In the genomic region with DNA sequence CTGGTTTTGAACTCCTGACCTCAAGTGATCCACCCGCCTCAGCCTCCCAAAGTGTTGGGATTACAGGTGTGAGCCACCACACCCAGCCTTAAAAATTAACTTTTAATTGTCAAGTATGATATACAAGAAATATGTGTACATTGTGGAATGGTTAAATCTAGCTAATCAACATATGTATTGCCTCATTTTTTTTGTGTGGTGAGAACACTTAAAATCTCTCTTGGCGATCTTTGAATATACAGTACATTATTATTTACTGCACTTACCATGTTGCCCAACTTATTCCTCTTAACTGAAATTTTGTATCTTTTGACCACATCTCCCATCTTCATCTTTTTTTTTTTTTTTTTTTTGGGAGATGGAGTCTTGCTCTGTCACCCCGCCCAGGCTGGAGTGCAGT, we compare ENCODE assay signal across 1 cellular context.
TF ChIP-seq lines count a peak whose summit lies in the region.

No MANE protein-coding gene starts in this region.

TF ChIP-seq in GM23338, 12 proteins besides CTCF, POLR2A, EP300 and RAD21 (continued from another document):
- TF ChIP-seq, protein P1, sequence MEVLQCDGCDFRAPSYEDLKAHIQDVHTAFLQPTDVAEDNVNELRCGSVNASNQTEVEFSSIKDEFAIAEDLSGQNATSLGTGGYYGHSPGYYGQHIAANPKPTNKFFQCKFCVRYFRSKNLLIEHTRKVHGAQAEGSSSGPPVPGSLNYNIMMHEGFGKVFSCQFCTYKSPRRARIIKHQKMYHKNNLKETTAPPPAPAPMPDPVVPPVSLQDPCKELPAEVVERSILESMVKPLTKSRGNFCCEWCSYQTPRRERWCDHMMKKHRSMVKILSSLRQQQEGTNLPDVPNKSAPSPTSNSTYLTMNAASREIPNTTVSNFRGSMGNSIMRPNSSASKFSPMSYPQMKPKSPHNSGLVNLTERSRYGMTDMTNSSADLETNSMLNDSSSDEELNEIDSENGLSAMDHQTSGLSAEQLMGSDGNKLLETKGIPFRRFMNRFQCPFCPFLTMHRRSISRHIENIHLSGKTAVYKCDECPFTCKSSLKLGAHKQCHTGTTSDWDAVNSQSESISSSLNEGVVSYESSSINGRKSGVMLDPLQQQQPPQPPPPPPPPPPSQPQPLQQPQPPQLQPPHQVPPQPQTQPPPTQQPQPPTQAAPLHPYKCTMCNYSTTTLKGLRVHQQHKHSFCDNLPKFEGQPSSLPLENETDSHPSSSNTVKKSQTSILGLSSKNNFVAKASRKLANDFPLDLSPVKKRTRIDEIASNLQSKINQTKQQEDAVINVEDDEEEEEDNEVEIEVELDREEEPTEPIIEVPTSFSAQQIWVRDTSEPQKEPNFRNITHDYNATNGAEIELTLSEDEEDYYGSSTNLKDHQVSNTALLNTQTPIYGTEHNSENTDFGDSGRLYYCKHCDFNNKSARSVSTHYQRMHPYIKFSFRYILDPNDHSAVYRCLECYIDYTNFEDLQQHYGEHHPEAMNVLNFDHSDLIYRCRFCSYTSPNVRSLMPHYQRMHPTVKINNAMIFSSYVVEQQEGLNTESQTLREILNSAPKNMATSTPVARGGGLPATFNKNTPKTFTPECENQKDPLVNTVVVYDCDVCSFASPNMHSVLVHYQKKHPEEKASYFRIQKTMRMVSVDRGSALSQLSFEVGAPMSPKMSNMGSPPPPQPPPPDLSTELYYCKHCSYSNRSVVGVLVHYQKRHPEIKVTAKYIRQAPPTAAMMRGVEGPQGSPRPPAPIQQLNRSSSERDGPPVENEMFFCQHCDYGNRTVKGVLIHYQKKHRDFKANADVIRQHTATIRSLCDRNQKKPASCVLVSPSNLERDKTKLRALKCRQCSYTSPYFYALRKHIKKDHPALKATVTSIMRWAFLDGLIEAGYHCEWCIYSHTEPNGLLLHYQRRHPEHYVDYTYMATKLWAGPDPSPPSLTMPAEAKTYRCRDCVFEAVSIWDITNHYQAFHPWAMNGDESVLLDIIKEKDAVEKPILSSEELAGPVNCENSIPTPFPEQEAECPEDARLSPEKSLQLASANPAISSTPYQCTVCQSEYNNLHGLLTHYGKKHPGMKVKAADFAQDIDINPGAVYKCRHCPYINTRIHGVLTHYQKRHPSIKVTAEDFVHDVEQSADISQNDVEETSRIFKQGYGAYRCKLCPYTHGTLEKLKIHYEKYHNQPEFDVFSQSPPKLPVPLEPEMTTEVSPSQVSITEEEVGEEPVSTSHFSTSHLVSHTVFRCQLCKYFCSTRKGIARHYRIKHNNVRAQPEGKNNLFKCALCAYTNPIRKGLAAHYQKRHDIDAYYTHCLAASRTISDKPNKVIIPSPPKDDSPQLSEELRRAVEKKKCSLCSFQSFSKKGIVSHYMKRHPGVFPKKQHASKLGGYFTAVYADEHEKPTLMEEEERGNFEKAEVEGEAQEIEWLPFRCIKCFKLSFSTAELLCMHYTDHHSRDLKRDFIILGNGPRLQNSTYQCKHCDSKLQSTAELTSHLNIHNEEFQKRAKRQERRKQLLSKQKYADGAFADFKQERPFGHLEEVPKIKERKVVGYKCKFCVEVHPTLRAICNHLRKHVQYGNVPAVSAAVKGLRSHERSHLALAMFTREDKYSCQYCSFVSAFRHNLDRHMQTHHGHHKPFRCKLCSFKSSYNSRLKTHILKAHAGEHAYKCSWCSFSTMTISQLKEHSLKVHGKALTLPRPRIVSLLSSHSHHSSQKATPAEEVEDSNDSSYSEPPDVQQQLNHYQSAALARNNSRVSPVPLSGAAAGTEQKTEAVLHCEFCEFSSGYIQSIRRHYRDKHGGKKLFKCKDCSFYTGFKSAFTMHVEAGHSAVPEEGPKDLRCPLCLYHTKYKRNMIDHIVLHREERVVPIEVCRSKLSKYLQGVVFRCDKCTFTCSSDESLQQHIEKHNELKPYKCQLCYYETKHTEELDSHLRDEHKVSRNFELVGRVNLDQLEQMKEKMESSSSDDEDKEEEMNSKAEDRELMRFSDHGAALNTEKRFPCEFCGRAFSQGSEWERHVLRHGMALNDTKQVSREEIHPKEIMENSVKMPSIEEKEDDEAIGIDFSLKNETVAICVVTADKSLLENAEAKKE (CRISPR knock-in tag; IDR thresholded peaks at IDR 0.05), result no peak
- TF ChIP-seq, protein P2, sequence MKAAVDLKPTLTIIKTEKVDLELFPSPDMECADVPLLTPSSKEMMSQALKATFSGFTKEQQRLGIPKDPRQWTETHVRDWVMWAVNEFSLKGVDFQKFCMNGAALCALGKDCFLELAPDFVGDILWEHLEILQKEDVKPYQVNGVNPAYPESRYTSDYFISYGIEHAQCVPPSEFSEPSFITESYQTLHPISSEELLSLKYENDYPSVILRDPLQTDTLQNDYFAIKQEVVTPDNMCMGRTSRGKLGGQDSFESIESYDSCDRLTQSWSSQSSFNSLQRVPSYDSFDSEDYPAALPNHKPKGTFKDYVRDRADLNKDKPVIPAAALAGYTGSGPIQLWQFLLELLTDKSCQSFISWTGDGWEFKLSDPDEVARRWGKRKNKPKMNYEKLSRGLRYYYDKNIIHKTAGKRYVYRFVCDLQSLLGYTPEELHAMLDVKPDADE (IDR thresholded peaks at IDR 0.05), result no peak
